11 cellular contexts compared by ENCODE assay signal in genomic region chr20:1130058-1130694, GRCh38.
"Had no signal": no experiment of that assay in that cellular context is flagged by ENCODE, and none has a peak within 500 bp of the region (broad histone marks: within the 10 kb centered on the region; RNA-seq: fewer than 3 reads in every experiment).

No MANE protein-coding gene starts in this region.

- H3K4me3 ChIP-seq: thyroid gland, vagina had no signal

- H3K4me3 Mint-ChIP-seq: brain, endodermal cell had no signal

- ATAC-seq: activated CD4-positive, CD25-positive, alpha-beta regulatory T cell treated with anti-CD3 and anti-CD28 coated beads, Interleukin-2, amount 50 U/mL, for 24 hours had no signal

- DNase-seq: activated CD4-positive, alpha-beta T cell treated with anti-CD3 and anti-CD28 coated beads, Interleukin-2, amount 50 U/mL, for 48 hours; activated naive CD4-positive, alpha-beta T cell; cerebellar nuclear complex; dermis blood vessel endothelial cell; endodermal cell; retina; thyroid gland had no signal

- H3K4me1 ChIP-seq: parathyroid adenoma, thyroid gland, vagina had no signal

- H3K27me3 ChIP-seq: thyroid gland, vagina had no signal

- H3K4me1 Mint-ChIP-seq: endodermal cell had no signal

- H3K9me3 Mint-ChIP-seq: endodermal cell had no signal

- H3K9me3 ChIP-seq: thyroid gland, vagina had no signal

- H3K27ac ChIP-seq: parathyroid adenoma, thyroid gland, vagina had no signal
